ENCODE assay signal across 8 cellular contexts in genomic region chr1:39901486-39902120, GRCh38. TPM values are rescaled to one million over a fixed set of nuclear protein-coding genes. Genes with fewer than 3 reads are reported as not detected.
DNase-seq lines count a peak whose midpoint lies in the region; ATAC-seq and TF ChIP-seq lines count a peak whose summit lies in the region.

TSS of gene MYCL (minus strand) at chr1:39901917. CDS start at chr1:39901434, 483 bp downstream.

- peak within 1 kb of the TSS; percentile 43 for H3K4me3 ChIP-seq in lower leg skin (ENCODE audit: low read depth, poor library complexity, severe bottlenecking)

- ATAC-seq in GM18519 (IDR thresholded peaks at IDR 0.05; ENCODE audit: low FRiP score, unreplicated experiment) (peak; percentile 53), HG03025 (IDR thresholded peaks at IDR 0.05; ENCODE audit: low FRiP score, unreplicated experiment) (peak; percentile 57)

- TF ChIP-seq CTCF in lower leg skin (IDR thresholded peaks at IDR 0.05), result no peak

- WGBS in lower leg skin, 2 donors, result 1% methylated on average over 25 of the region's 83 CpGs; no CpG with 5 or more reads in 1 of the 2 donors

- no peak for TF ChIP-seq POLR2A in lower leg skin (IDR thresholded peaks at IDR 0.05)

- intact Hi-C loops in lower leg skin (cut with DNase I; ENCODE audit: low total_unique reads), result loop anchor here (5.0 kb wide), 1 partner anchor 84 kb away; no protein-coding TSS in a partner anchor

- DNase-seq in A172 (ENCODE audit: low spot score) (peak; percentile 54), NCI-H2227 treated with DMSO at 0.1 percent for 48 hours (lab: John Stamatoyannopoulos, UW) (peak; percentile 83), dermis microvascular lymphatic vessel endothelial cell (ENCODE audit: low read depth in 2 of 2) (peak; percentile 39 to 74), lower leg skin (ENCODE audit: low spot score in 2 of 2) (peak; percentile 65 to 92)
- peak; percentile 62 to 67 for DNase-seq in activated CD4-positive, alpha-beta T cell treated with anti-CD3 and anti-CD28 coated beads for 4 hours
- DNase-seq in stimulated activated CD4-positive, alpha-beta T cell treated with anti-CD3 and anti-CD28 coated beads, TNF-alpha, amount 100 ng/mL, for 1 hour (ENCODE audit: low read depth in 3 of 3, low spot score in 1 of 3), result peak in 2 of 3 donors; percentile 9 to 46

RNA-seq across cellular contexts. Expression of gene MYCL, which starts in this region (rescaled TPM):
- total RNA-seq in A172 (2014; rRNA removed; shearing (Covaris generic)), result 0.43 and 1.5 TPM in 2 replicates
- total RNA-seq in dermis microvascular lymphatic vessel endothelial cell (0.38 and 0.39 TPM in 2 replicates), lower leg skin (100 to 1,000 TPM in 3 of 4 donors, 10 to 100 TPM in 1; 66.9 to 178 (median 123) TPM)

Comparison
In these comparisons a context has a peak if more than half of its experiments do, and no peak if none do; other contexts are left out.
1. Peak in every context shown above with its lines: DNase-seq, ATAC-seq and H3K4me3 ChIP-seq.
2. RNA of gene MYCL (total RNA-seq): 66.9 to 178 TPM in lower leg skin; 0.43 to 1.5 TPM in A172 and 0.38 to 0.39 TPM in dermis microvascular lymphatic vessel endothelial cell; every median in the first group is over 10 times any median in the second.
3. Peak in DNase-seq in dermis microvascular lymphatic vessel endothelial cell; RNA of the gene not detected or under 1 TPM.
4. DNase-seq: peak in every context shown above with its lines; median percentile 83 in NCI-H2227 treated with DMSO at 0.1 percent for 48 hours; 78 in lower leg skin; 64 in activated CD4-positive, alpha-beta T cell treated with anti-CD3 and anti-CD28 coated beads for 4 hours; 56 in dermis microvascular lymphatic vessel endothelial cell; 54 in A172; 28 in stimulated activated CD4-positive, alpha-beta T cell treated with anti-CD3 and anti-CD28 coated beads, TNF-alpha, amount 100 ng/mL, for 1 hour.